9 cellular contexts compared by ENCODE assay signal in genomic region chr15:65409284-65409631, GRCh38. TPM values are rescaled to one million over a fixed set of nuclear protein-coding genes. Genes with fewer than 3 reads are reported as not detected.
A peak's percentile ranks its signal among the peaks of the same experiment; 100 is the strongest.
DNase-seq lines count a peak whose midpoint lies in the region; ATAC-seq, FAIRE-seq and TF ChIP-seq lines count a peak whose summit lies in the region.
"Had no signal": no experiment of that assay in that cellular context is flagged by ENCODE, and none has a peak within 500 bp of the region (broad histone marks: within the 10 kb centered on the region; RNA-seq: fewer than 3 reads in every experiment).

No MANE protein-coding gene starts in this region.

- TF ChIP-seq CTCF in gastrocnemius medialis (IDR thresholded peaks at IDR 0.05 in 4 of 5, conservative IDR thresholded peaks at IDR 0.05 in 1 of 5) (no peak), BE2C (IDR thresholded peaks at IDR 0.05; ENCODE audit: low read depth, low read length) (no peak)

- no peaks in the 10 kb centered on the region for H3K79me2 ChIP-seq in Karpas-422 (ENCODE audit: low read length)

- H3K4me2 ChIP-seq in Karpas-422 (ENCODE audit: low read depth, low read length, poor library complexity, severe bottlenecking): peak overlapping the region; percentile 42

- no peak overlapping the region for H2AFZ ChIP-seq in Karpas-422 (ENCODE audit: low read length)

- H3K9ac ChIP-seq in Karpas-422 (ENCODE audit: low read length): 0 out of 2 replicates have a peak overlapping the region, but pooled peaks have one; percentile 0

- H4K20me1 ChIP-seq in Karpas-422 (ENCODE audit: insufficient read depth, low read depth, low read length): no peaks in the 10 kb centered on the region

- peak; percentile 73 for FAIRE-seq in GM18507 (lab: Jason Lieb, UNC)

- DNase-seq in GM18507 (ENCODE audit: extremely low spot score, insufficient read length, low read depth) (no peak), Karpas-422 (peak; percentile 59), brain pericyte (ENCODE audit: low read depth, low spot score) (peak; percentile 87), gastrocnemius medialis (no peak), DMS114 treated with DMSO at 0.1 percent for 48 hours (lab: John Stamatoyannopoulos, UW; ENCODE audit: unreplicated experiment) (no peak), BE2C (no peak)
- DNase-seq: KG1 had no signal

- no peaks in the 10 kb centered on the region for H3K9me2 ChIP-seq in Karpas-422 (replicated peaks; ENCODE audit: insufficient read depth, low read length)

- H3K27me3 ChIP-seq in Karpas-422 (ENCODE audit: low read length) (no peaks in the 10 kb centered on the region), gastrocnemius medialis (no peaks in the 10 kb centered on the region), BE2C (no peaks in the 10 kb centered on the region)

- intact Hi-C loops in gastrocnemius medialis (cut with DNase I; ENCODE audit: low total_unique reads): no loop called here

- H3K4me3 ChIP-seq in Karpas-422 (ENCODE audit: low read length) (peak overlapping the region; percentile 22; the same call in 1 of the 2 replicates), gastrocnemius medialis (no peak overlapping the region), BE2C (ENCODE audit: low read depth, low read length) (no peak overlapping the region)

- H3K27ac ChIP-seq in Karpas-422 (ENCODE audit: low read length): no peak overlapping the region
- peak overlapping the region in 3 of 4 donors; percentile 52 to 80 (median 69) for H3K27ac ChIP-seq in gastrocnemius medialis

- TF ChIP-seq POLR2A in gastrocnemius medialis (IDR thresholded peaks at IDR 0.05) (no peak), GM18505 (IDR thresholded peaks at IDR 0.05; ENCODE audit: borderline replicate concordance, extremely low read depth, insufficient read depth, insufficient read length) (no peak)

- no peaks in the 10 kb centered on the region for H3K9me3 ChIP-seq in Karpas-422 (ENCODE audit: low read length)
- H3K9me3 ChIP-seq in gastrocnemius medialis: no peaks in the 10 kb centered on the region
- H3K9me3 ChIP-seq in BE2C: no peaks in the 10 kb centered on the region

- no peak for ATAC-seq in gastrocnemius medialis
- no peak for ATAC-seq in GM18505 (IDR thresholded peaks at IDR 0.05; ENCODE audit: unreplicated experiment)
- ATAC-seq in GM19351 (IDR thresholded peaks at IDR 0.05; ENCODE audit: unreplicated experiment): no peak

- in situ Hi-C loops in gastrocnemius medialis (cut with MboI; ENCODE audit: low sequenced_read_pairs in 4 of 4): no loop called here

- H3K4me1 ChIP-seq in Karpas-422 (ENCODE audit: low read length) (peaks cover 19% of the 10 kb centered on the region), gastrocnemius medialis (peaks cover 28 to 33% of the 10 kb centered on the region in 2 donors), BE2C (no peaks in the 10 kb centered on the region)

- H3K36me3 ChIP-seq in Karpas-422 (ENCODE audit: insufficient read depth, low read length) (no peaks in the 10 kb centered on the region), gastrocnemius medialis (no peaks in the 10 kb centered on the region), BE2C (no peaks in the 10 kb centered on the region)

RNA-seq across cellular contexts. Expression of gene IGDCC4, which starts 13.5 kb away (rescaled TPM):
- 0.18 TPM in 1 of 2 replicates, not detected in the other for total RNA-seq in Karpas-422 (2014; rRNA removed; shearing (Covaris generic); ENCODE audit: low replicate concordance)
- 1 to 10 TPM; 2.3 to 7.4 (median 2.8) TPM for total RNA-seq in gastrocnemius medialis
- polyA plus RNA-seq in BE2C (2012; ENCODE audit: insufficient read depth, insufficient read length, low read depth): 4.5 TPM

RNA-seq across cellular contexts. Expression of gene IGDCC3, which starts 31.5 kb away (rescaled TPM):
- not detected in 2 replicates for total RNA-seq in Karpas-422 (2014; rRNA removed; shearing (Covaris generic); ENCODE audit: low replicate concordance)
- not detected for total RNA-seq in gastrocnemius medialis
- 92.6 TPM for polyA plus RNA-seq in BE2C (2012; ENCODE audit: insufficient read depth, insufficient read length, low read depth)

Comparison
In these comparisons a context has a peak if more than half of its experiments do, and no peak if none do; other contexts are left out.
1. DNase-seq: peak in Karpas-422 (single experiment) and brain pericyte (single experiment); none in GM18507 (single experiment), gastrocnemius medialis (0 of 2), DMS114 treated with DMSO at 0.1 percent for 48 hours (single experiment) and BE2C (single experiment).